14 cellular contexts compared by ENCODE assay signal in genomic region chr13:71754407-71754974, GRCh38.
DNase-seq lines count a peak whose midpoint lies in the region; ATAC-seq and TF ChIP-seq lines count a peak whose summit lies in the region.
"Had no signal": no experiment of that assay in that cellular context is flagged by ENCODE, and none has a peak within 500 bp of the region (broad histone marks: within the 10 kb centered on the region; RNA-seq: fewer than 3 reads in every experiment).

No MANE protein-coding gene starts in this region.

- CTCF ChIA-PET in OCI-LY7 (lab: Charles Lee; ENCODE audit: unreplicated experiment) = no interaction called here

- H3K36me3 Mint-ChIP-seq in neural progenitor cell = peaks cover 5% of the 10 kb centered on the region
- H3K36me3 Mint-ChIP-seq: natural killer cell had no signal

- ATAC-seq in HG03460 (IDR thresholded peaks at IDR 0.05; ENCODE audit: unreplicated experiment) (no peak), GM21447 (IDR thresholded peaks at IDR 0.05; ENCODE audit: unreplicated experiment) (no peak)
- ATAC-seq: activated CD8-positive, alpha-beta T cell treated with anti-CD3 and anti-CD28 coated beads for 36 hours; natural killer cell had no signal

- no peak overlapping the region for H3K27ac Mint-ChIP-seq in neural progenitor cell
- H3K27ac Mint-ChIP-seq: activated CD8-positive, alpha-beta T cell treated with anti-CD3 and anti-CD28 coated beads for 36 hours; natural killer cell had no signal

- no peaks in the 10 kb centered on the region for H3K79me2 ChIP-seq in OCI-LY7 (ENCODE audit: insufficient read depth, low read depth, low read length)
- peaks cover 15% of the 10 kb centered on the region for H3K79me2 ChIP-seq in neural progenitor cell (ENCODE audit: low read depth)

- H3K4me1 ChIP-seq in OCI-LY7 (ENCODE audit: insufficient read depth, low read length, poor library complexity, severe bottlenecking) = no peaks in the 10 kb centered on the region
- peaks cover 11% of the 10 kb centered on the region for H3K4me1 ChIP-seq in neural progenitor cell
- H3K4me1 ChIP-seq: suprapubic skin had no signal

- no peak overlapping the region for H3K4me2 ChIP-seq in OCI-LY7 (ENCODE audit: low read length)
- H3K4me2 ChIP-seq in neural progenitor cell = no peak overlapping the region

- H2AFZ ChIP-seq in OCI-LY7 (ENCODE audit: low read length) (no peak overlapping the region), neural progenitor cell (replicated peaks) (no peak overlapping the region)

- peaks cover 12% of the 10 kb centered on the region for H3F3A ChIP-seq in neural progenitor cell (ENCODE audit: low read depth)

- peaks cover 2% of the 10 kb centered on the region for H3K27me3 Mint-ChIP-seq in neural progenitor cell (ENCODE audit: insufficient read depth, low read depth)
- H3K27me3 Mint-ChIP-seq: activated CD8-positive, alpha-beta T cell treated with anti-CD3 and anti-CD28 coated beads for 36 hours had no signal

- H3K9me3 ChIP-seq in OCI-LY7 (ENCODE audit: low read length) (no peaks in the 10 kb centered on the region), neural progenitor cell (ENCODE audit: low read depth) (no peaks in the 10 kb centered on the region)
- H3K9me3 ChIP-seq: suprapubic skin had no signal

- H4K20me1 ChIP-seq in OCI-LY7 (ENCODE audit: insufficient read depth, low read length) = no peaks in the 10 kb centered on the region
- H4K20me1 ChIP-seq in neural progenitor cell (ENCODE audit: low read depth) = no peaks in the 10 kb centered on the region

- no peak overlapping the region for H3K4me3 ChIP-seq in GM06990 (replicated peaks; ENCODE audit: low read depth, low read length)
- no peak overlapping the region for H3K4me3 ChIP-seq in OCI-LY7 (ENCODE audit: low read depth, low read length, poor library complexity, severe bottlenecking)
- H3K4me3 ChIP-seq in neural progenitor cell = no peak overlapping the region
- H3K4me3 ChIP-seq: suprapubic skin had no signal

- H3K27ac ChIP-seq in OCI-LY7 (ENCODE audit: low read depth, low read length, poor library complexity, severe bottlenecking) (no peak overlapping the region), neural progenitor cell (no peak overlapping the region)
- H3K27ac ChIP-seq: suprapubic skin had no signal

- H3K36me3 ChIP-seq in GM06990 (ENCODE audit: control insufficient read depth, insufficient read depth, low read length) (no peaks in the 10 kb centered on the region), OCI-LY7 (ENCODE audit: insufficient read depth, low read length) (no peaks in the 10 kb centered on the region), neural progenitor cell (no peaks in the 10 kb centered on the region)
- H3K36me3 ChIP-seq: suprapubic skin had no signal

- TF ChIP-seq CTCF in GM06990 (IDR thresholded peaks at IDR 0.05; ENCODE audit: insufficient read depth, low read length, poor library complexity, severe bottlenecking) (peak; percentile 12), OCI-LY7 (conservative IDR thresholded peaks at IDR 0.05; ENCODE audit: low read length) (peak; percentile 22; the same call in 1 of the 2 replicates), neural progenitor cell (IDR thresholded peaks at IDR 0.05) (peak; percentile 32)

- no peaks in the 10 kb centered on the region for H3K9me3 Mint-ChIP-seq in neural progenitor cell
- H3K9me3 Mint-ChIP-seq: activated CD8-positive, alpha-beta T cell treated with anti-CD3 and anti-CD28 coated beads for 36 hours; natural killer cell had no signal

- no peak overlapping the region for H3K9ac ChIP-seq in neural progenitor cell

- H3K27me3 ChIP-seq in GM06990 (replicated peaks; ENCODE audit: control insufficient read depth, insufficient read depth, low read length) (no peaks in the 10 kb centered on the region), neural progenitor cell (no peaks in the 10 kb centered on the region)
- H3K27me3 ChIP-seq: suprapubic skin had no signal

- intact Hi-C loops in OCI-LY7 (cut with micrococcal nuclease; ENCODE audit: unreplicated experiment) = no loop called here

- BruUV-seq in OCI-LY7 (replicated peaks; lab: Mats Ljungman, UMichigan) = no TSS peak

- no peak overlapping the region for H3K4me3 Mint-ChIP-seq in neural progenitor cell
- H3K4me3 Mint-ChIP-seq: activated CD8-positive, alpha-beta T cell treated with anti-CD3 and anti-CD28 coated beads for 36 hours; natural killer cell had no signal

- no peaks in the 10 kb centered on the region for H3K9me2 ChIP-seq in OCI-LY7 (ENCODE audit: insufficient read depth, low read length)

- DNase-seq in GM06990 (ENCODE audit: extremely low read depth, insufficient read length) (no peak), OCI-LY7 (ENCODE audit: low spot score) (no peak), fibroblast of gingiva (ENCODE audit: low read depth) (peak; percentile 75), neural progenitor cell (ENCODE audit: low spot score) (no peak), NCI-H1417 (lab: John Stamatoyannopoulos, UW) (no peak), NCI-H524 treated with DMSO at 0.1 percent for 48 hours (lab: John Stamatoyannopoulos, UW) (no peak)
- DNase-seq: activated CD8-positive, alpha-beta T cell treated with anti-CD3 and anti-CD28 coated beads for 36 hours; central memory CD4-positive, alpha-beta T cell; COR-L47; H7; natural killer cell had no signal

- POLR2A ChIA-PET in OCI-LY7 (lab: Charles Lee) = interaction anchor here (1.2 kb wide), 1 partner anchor 9 kb away, joined by 3 read pairs; no protein-coding TSS in a partner anchor

- H3K4me1 Mint-ChIP-seq in neural progenitor cell = peaks cover 45% of the 10 kb centered on the region
- H3K4me1 Mint-ChIP-seq: natural killer cell had no signal
